ENCODE assay signal across 14 cellular contexts in the genomic region with DNA sequence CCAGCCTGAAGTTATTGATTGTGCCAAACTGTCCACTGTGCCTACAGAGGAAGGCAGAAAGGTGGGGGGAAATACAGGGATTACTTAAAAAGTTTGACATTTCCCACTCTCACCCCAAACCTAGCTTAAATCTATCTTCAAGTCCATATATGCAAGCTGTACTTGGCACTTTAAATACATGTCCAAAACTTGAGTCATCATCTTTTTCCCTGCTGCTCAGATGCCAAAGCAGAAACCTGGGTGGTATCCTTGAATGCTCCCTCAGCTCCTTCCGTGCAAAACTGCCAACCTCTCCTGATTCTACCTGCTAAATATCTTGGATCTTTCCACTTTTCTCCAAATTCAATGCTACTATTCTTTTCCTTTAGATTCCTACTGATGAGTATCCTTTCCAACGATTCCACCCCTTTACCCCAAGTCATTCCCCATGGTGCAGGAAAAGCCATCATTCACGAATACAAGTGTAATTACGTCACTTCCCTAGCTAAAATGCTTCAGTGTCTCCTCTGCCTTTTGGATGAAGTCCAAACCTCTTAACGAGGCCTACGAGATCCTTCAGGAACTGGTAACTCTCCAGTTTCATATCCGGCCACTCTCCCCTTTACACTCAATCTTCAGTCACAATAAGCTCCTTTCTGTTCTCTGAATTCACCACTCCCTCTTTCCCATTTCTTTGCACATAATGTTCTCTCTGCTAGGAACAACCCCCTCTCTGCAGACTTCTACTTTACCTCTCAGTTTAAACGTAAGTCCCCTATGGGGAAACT. TPM values are rescaled to one million over a fixed set of nuclear protein-coding genes. Genes with fewer than 3 reads are reported as not detected.
DNase-seq lines count a peak whose midpoint lies in the region; ATAC-seq and TF ChIP-seq lines count a peak whose summit lies in the region.
"Had no signal": no experiment of that assay in that cellular context is flagged by ENCODE, and none has a peak within 500 bp of the region (broad histone marks: within the 10 kb centered on the region; RNA-seq: fewer than 3 reads in every experiment).

No MANE protein-coding gene starts in this region.

- H3K9me3 ChIP-seq in neuronal stem cell (replicated peaks in 1 of 2; ENCODE audit: control insufficient read depth in 2 of 2, insufficient read depth in 1 of 2, low read depth in 1 of 2, low read length in 2 of 2): no peaks in the 10 kb centered on the region

- no peak overlapping the region for H4K8ac ChIP-seq in neuronal stem cell (ENCODE audit: low read depth, low read length)

- no peak overlapping the region for H4K91ac ChIP-seq in neuronal stem cell (ENCODE audit: low read depth, low read length, poor library complexity)

- no peak overlapping the region for H3K4ac ChIP-seq in neuronal stem cell (ENCODE audit: low read length)

- no peaks in the 10 kb centered on the region for H3K79me1 ChIP-seq in neuronal stem cell (ENCODE audit: low read depth, low read length)

- no peak overlapping the region for H3K9ac ChIP-seq in neuronal stem cell (ENCODE audit: low read depth, low read length, poor library complexity)

- H3K27ac ChIP-seq in neuronal stem cell (replicated peaks; ENCODE audit: low read length): peak overlapping the region; percentile 12

- H3K18ac ChIP-seq in neuronal stem cell (ENCODE audit: low read length): no peak overlapping the region

- H3K4me3 ChIP-seq in cardiac fibroblast (replicated peaks in 1 of 2; ENCODE audit: low read depth in 2 of 2, low read length in 2 of 2) (no peak overlapping the region), neuronal stem cell (ENCODE audit: low read length in 2 of 2) (no peak overlapping the region)

- H2BK12ac ChIP-seq in neuronal stem cell (ENCODE audit: low read length): no peak overlapping the region

- ATAC-seq in HG03139 (IDR thresholded peaks at IDR 0.05; ENCODE audit: unreplicated experiment): no peak
- no peak for ATAC-seq in HG03439 (IDR thresholded peaks at IDR 0.05; ENCODE audit: unreplicated experiment)
- ATAC-seq: stimulated activated naive B cell treated with anti-CD40 and anti-IgM and Interleukin-4, amounts not matched to agents 10 μg/mL and 1 μg/mL and 100 μg/mL, for 72 hours had no signal

- no peaks in the 10 kb centered on the region for H3K4me1 ChIP-seq in neuronal stem cell (ENCODE audit: control insufficient read depth in 2 of 2, insufficient read depth in 1 of 2, low read depth in 1 of 2, low read length in 2 of 2)

- no peak overlapping the region for H2AFZ ChIP-seq in neuronal stem cell (ENCODE audit: low read length)

- H2BK5ac ChIP-seq in neuronal stem cell (ENCODE audit: low read length): no peak overlapping the region

- H3K14ac ChIP-seq in neuronal stem cell (ENCODE audit: low read length): no peak overlapping the region

- TF ChIP-seq CTCF in cardiac fibroblast (IDR thresholded peaks at IDR 0.05; ENCODE audit: low read depth, low read length): no peak

- no peak overlapping the region for H2BK120ac ChIP-seq in neuronal stem cell (ENCODE audit: low read depth, low read length)

- H3K23ac ChIP-seq in neuronal stem cell (ENCODE audit: low read depth, low read length, poor library complexity): no peak overlapping the region

- no peak overlapping the region for H3K4me2 ChIP-seq in neuronal stem cell (ENCODE audit: insufficient read depth, low read length, poor library complexity, severe bottlenecking)

- H2BK15ac ChIP-seq in neuronal stem cell (ENCODE audit: low read length): no peak overlapping the region

- no peak overlapping the region for H2AK5ac ChIP-seq in neuronal stem cell (ENCODE audit: low read depth, low read length)

- no peaks in the 10 kb centered on the region for H3K27me3 ChIP-seq in neuronal stem cell (ENCODE audit: control insufficient read depth in 3 of 3, insufficient read depth in 3 of 3, low read depth in 1 of 3, low read length in 3 of 3)

- peaks cover 41 to 86% of the 10 kb centered on the region in 2 donors for H3K36me3 ChIP-seq in neuronal stem cell (replicated peaks in 1 of 2; ENCODE audit: control insufficient read depth in 2 of 2, insufficient read depth in 2 of 2, low read length in 2 of 2)

- WGBS in neuronal stem cell (ENCODE audit: extremely low coverage in 2 of 2, insufficient read length in 2 of 2, insufficient replicate concordance in 1 of 2), 2 donors: no CpG with 5 or more reads among the region's 8 CpGs

- DNase-seq in Daoy (ENCODE audit: low read depth): peak; percentile 84
- peak; percentile 91 for DNase-seq in NCI-H2029 (lab: John Stamatoyannopoulos, UW)
- peak; percentile 94 to 98 for DNase-seq in cardiac fibroblast (ENCODE audit: low read depth in 2 of 2)
- DNase-seq in neuronal stem cell (ENCODE audit: low spot score): no peak
- DNase-seq in NCI-H146 (lab: John Stamatoyannopoulos, UW): no peak
- no peak for DNase-seq in iPS-NIHi7 (ENCODE audit: extremely low spot score)
- DNase-seq: H7; NCI-H1417; SHP77 treated with DMSO at 0.1 percent for 48 hours; stimulated activated naive B cell treated with anti-CD40 and anti-IgM and Interleukin-4, amounts not matched to agents 10 μg/mL and 1 μg/mL and 100 μg/mL, for 72 hours had no signal

RNA-seq across cellular contexts. Expression of a gene that starts 9.3 kb away (rescaled TPM):
- 37.2 and 61.3 TPM in 2 replicates for total RNA-seq in Daoy (2014; rRNA removed; shearing (Covaris generic))
- polyA plus RNA-seq in neuronal stem cell (2013, experiment 1 of 2): 28.8 TPM
- polyA plus RNA-seq in neuronal stem cell (2013, experiment 2 of 2): 27.6 TPM

RNA-seq across cellular contexts. Expression of a gene that starts 16.2 kb away (rescaled TPM):
- total RNA-seq in Daoy (2014; rRNA removed; shearing (Covaris generic)): 0.06 TPM in 1 of 2 replicates, not detected in the other
- 0.08 TPM for polyA plus RNA-seq in neuronal stem cell (2013, experiment 1 of 2)
- 0.32 TPM for polyA plus RNA-seq in neuronal stem cell (2013, experiment 2 of 2)
- total RNA-seq: epithelial cell of proximal tubule, mononuclear cell had no signal

RNA-seq across cellular contexts. Expression of a gene that starts 16.3 kb away (rescaled TPM):
- 63.5 and 75.8 TPM in 2 replicates for total RNA-seq in Daoy (2014; rRNA removed; shearing (Covaris generic))
- 87.7 TPM for polyA plus RNA-seq in neuronal stem cell (2013, experiment 1 of 2)
- 86.6 TPM for polyA plus RNA-seq in neuronal stem cell (2013, experiment 2 of 2)

RNA-seq across cellular contexts. Expression of a gene that starts 18.4 kb away (rescaled TPM):
- total RNA-seq in Daoy (2014; rRNA removed; shearing (Covaris generic)): 118 and 159 TPM in 2 replicates
- polyA plus RNA-seq in neuronal stem cell (2013, experiment 1 of 2): 84.7 TPM
- polyA plus RNA-seq in neuronal stem cell (2013, experiment 2 of 2): 84.5 TPM

RNA-seq across cellular contexts. Expression of a gene that starts 29.6 kb away (rescaled TPM):
- 0.89 and 1.0 TPM in 2 replicates for total RNA-seq in Daoy (2014; rRNA removed; shearing (Covaris generic))
- 1.5 TPM for polyA plus RNA-seq in neuronal stem cell (2013, experiment 1 of 2)
- polyA plus RNA-seq in neuronal stem cell (2013, experiment 2 of 2): 1.7 TPM
- total RNA-seq: epithelial cell of proximal tubule had no signal

Comparison
In these comparisons a context has a peak if more than half of its experiments do, and no peak if none do; other contexts are left out.
1. DNase-seq: peak in Daoy (single experiment), NCI-H2029 (single experiment) and cardiac fibroblast (2 of 2); none in neuronal stem cell (single experiment), NCI-H146 (single experiment) and iPS-NIHi7 (single experiment).